Comparison of ENCODE assay signal across 30 cellular contexts in the genomic region with DNA sequence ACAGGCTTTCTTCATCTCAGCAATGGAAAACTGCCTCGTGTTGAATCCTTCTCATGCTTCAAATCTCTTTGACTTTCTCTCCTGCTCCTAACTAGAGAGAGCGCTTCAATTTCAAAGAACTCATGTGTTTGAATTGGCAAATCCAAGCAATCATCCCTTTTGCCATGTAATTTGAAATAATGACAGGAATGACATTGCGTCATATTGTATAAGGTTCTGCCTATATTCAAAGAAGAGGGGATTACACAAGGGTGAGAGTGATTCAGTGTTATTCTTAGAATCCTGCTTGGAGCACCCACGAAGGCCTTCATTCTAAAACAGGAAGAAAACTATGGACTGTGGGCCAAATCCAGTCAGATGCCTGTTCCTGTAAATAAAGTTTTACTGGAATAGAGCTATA.
"Had no signal": no experiment of that assay in that cellular context is flagged by ENCODE, and none has a peak within 500 bp of the region (broad histone marks: within the 10 kb centered on the region; RNA-seq: fewer than 3 reads in every experiment).

No MANE protein-coding gene starts in this region.

- H3K4me1 ChIP-seq: breast epithelium had no signal

- H3K9me3 ChIP-seq: neutrophil had no signal

- H3K36me3 Mint-ChIP-seq: activated naive CD4-positive, alpha-beta T cell treated with anti-CD3 and anti-CD28 coated beads, Interleukin-2, amount 10 ng/mL, durations not matched to agents 7 days and 5 days; mesothelial cell of epicardium; naive B cell; stimulated activated memory B cell treated with anti-CD40 and anti-IgM and Interleukin-4, amounts not matched to agents 10 μg/mL and 1 μg/mL and 100 μg/mL, for 72 hours had no signal

- H3K27ac Mint-ChIP-seq: activated naive CD4-positive, alpha-beta T cell treated with anti-CD3 and anti-CD28 coated beads, Interleukin-2, amount 10 ng/mL, durations not matched to agents 7 days and 5 days; activated T-helper 1 cell treated with anti-CD3 and anti-CD28 coated beads, Interleukin-12 subunit alpha, Interleukin-12 subunit beta, Interleukin-2, Interleukin-4 antibody, amounts not matched to agents 30 ng/mL and 10 ng/mL and 1 ng/mL, durations not matched to agents 14 hours and 24 hours and 36 hours; mesothelial cell of epicardium; naive B cell; nephron progenitor cell; stimulated activated memory B cell treated with anti-CD40 and anti-IgM and Interleukin-4, amounts not matched to agents 10 μg/mL and 1 μg/mL and 100 μg/mL, for 72 hours; stimulated activated naive CD8-positive, alpha-beta T cell treated with anti-CD3 and anti-CD28 coated beads, Interleukin-15, amount 100 ng/mL, for 72 hours; T-helper 2 cell treated with Interferon-gamma antibody and Interleukin-4, amounts not matched to agents 5 μg/mL and 100 μg/mL, for 36 hours had no signal

- H3K27me3 ChIP-seq: breast epithelium, dorsolateral prefrontal cortex, neutrophil had no signal

- H3K4me3 ChIP-seq: breast epithelium, coronary artery, dorsolateral prefrontal cortex, smooth muscle cell had no signal

- DNase-seq: activated CD4-positive, alpha-beta T cell treated with anti-CD3 and anti-CD28 coated beads for 48 hours; activated CD4-positive, alpha-beta T cell treated with anti-CD3 and anti-CD28 coated beads, Interleukin-2, amount 50 U/mL, for 48 hours; activated CD8-positive, alpha-beta memory T cell treated with anti-CD3 and anti-CD28 coated beads, Interleukin-2, amount 50 U/mL, for 4 hours; activated effector memory CD4-positive, alpha-beta T cell treated with anti-CD3 and anti-CD28 coated beads, Interleukin-2, amount 50 U/mL, for 16 hours; activated naive CD4-positive, alpha-beta T cell treated with anti-CD3 and anti-CD28 coated beads, Interleukin-2, amount 10 ng/mL, durations not matched to agents 7 days and 5 days; activated T-cell treated with anti-CD3 and anti-CD28 coated beads, Interleukin-2, amount 50 U/mL, for 1 hour; cerebellar nuclear complex; dorsolateral prefrontal cortex; effector memory CD4-positive, alpha-beta T cell; foreskin fibroblast; head of caudate nucleus; hippocampal formation; left colon; naive B cell; nephron progenitor cell; stimulated activated CD4-positive, alpha-beta T cell treated with anti-CD3 and anti-CD28 coated beads, Interleukin-1b, Interleukin-23, amount 100 ng/mL, for 48 hours; stimulated activated CD4-positive, alpha-beta T cell treated with anti-CD3 and anti-CD28 coated beads, Interleukin-4, amount 100 ng/mL, for 4 hours; stimulated activated CD8-positive, alpha-beta memory T cell treated with anti-CD3 and anti-CD28 coated beads, Interleukin-4, amount 100 ng/mL, for 48 hours; stimulated activated naive CD8-positive, alpha-beta T cell treated with anti-CD3 and anti-CD28 coated beads, Interleukin-15, amount 100 ng/mL, for 72 hours; substantia nigra; T-helper 1 cell; WERI-Rb-1 had no signal

- H3K4me1 Mint-ChIP-seq: activated naive CD4-positive, alpha-beta T cell treated with anti-CD3 and anti-CD28 coated beads, Interleukin-2, amount 10 ng/mL, durations not matched to agents 7 days and 5 days; mesothelial cell of epicardium; naive B cell; nephron progenitor cell; stimulated activated memory B cell treated with anti-CD40 and anti-IgM and Interleukin-4, amounts not matched to agents 10 μg/mL and 1 μg/mL and 100 μg/mL, for 72 hours; stimulated activated naive CD8-positive, alpha-beta T cell treated with anti-CD3 and anti-CD28 coated beads, Interleukin-15, amount 100 ng/mL, for 72 hours had no signal

- H3K36me3 ChIP-seq: breast epithelium, neutrophil, WERI-Rb-1 had no signal

- H3K27me3 Mint-ChIP-seq: activated naive CD4-positive, alpha-beta T cell treated with anti-CD3 and anti-CD28 coated beads, Interleukin-2, amount 10 ng/mL, durations not matched to agents 7 days and 5 days; naive B cell; stimulated activated memory B cell treated with anti-CD40 and anti-IgM and Interleukin-4, amounts not matched to agents 10 μg/mL and 1 μg/mL and 100 μg/mL, for 72 hours; stimulated activated naive CD8-positive, alpha-beta T cell treated with anti-CD3 and anti-CD28 coated beads, Interleukin-15, amount 100 ng/mL, for 72 hours had no signal

- H3K4me3 Mint-ChIP-seq: activated naive CD4-positive, alpha-beta T cell treated with anti-CD3 and anti-CD28 coated beads, Interleukin-2, amount 10 ng/mL, durations not matched to agents 7 days and 5 days; activated T-helper 1 cell treated with anti-CD3 and anti-CD28 coated beads, Interleukin-12 subunit alpha, Interleukin-12 subunit beta, Interleukin-2, Interleukin-4 antibody, amounts not matched to agents 30 ng/mL and 10 ng/mL and 1 ng/mL, durations not matched to agents 14 hours and 24 hours and 36 hours; mesothelial cell of epicardium; naive B cell; nephron progenitor cell; stimulated activated memory B cell treated with anti-CD40 and anti-IgM and Interleukin-4, amounts not matched to agents 10 μg/mL and 1 μg/mL and 100 μg/mL, for 72 hours; stimulated activated naive CD8-positive, alpha-beta T cell treated with anti-CD3 and anti-CD28 coated beads, Interleukin-15, amount 100 ng/mL, for 72 hours; T-helper 2 cell treated with Interferon-gamma antibody and Interleukin-4, amounts not matched to agents 5 μg/mL and 100 μg/mL, for 36 hours had no signal

- H3K9me3 Mint-ChIP-seq: activated T-helper 1 cell treated with anti-CD3 and anti-CD28 coated beads, Interleukin-12 subunit alpha, Interleukin-12 subunit beta, Interleukin-2, Interleukin-4 antibody, amounts not matched to agents 30 ng/mL and 10 ng/mL and 1 ng/mL, durations not matched to agents 14 hours and 24 hours and 36 hours; nephron progenitor cell had no signal
